ENCODE assay signal across 18 cellular contexts in the genomic region with DNA sequence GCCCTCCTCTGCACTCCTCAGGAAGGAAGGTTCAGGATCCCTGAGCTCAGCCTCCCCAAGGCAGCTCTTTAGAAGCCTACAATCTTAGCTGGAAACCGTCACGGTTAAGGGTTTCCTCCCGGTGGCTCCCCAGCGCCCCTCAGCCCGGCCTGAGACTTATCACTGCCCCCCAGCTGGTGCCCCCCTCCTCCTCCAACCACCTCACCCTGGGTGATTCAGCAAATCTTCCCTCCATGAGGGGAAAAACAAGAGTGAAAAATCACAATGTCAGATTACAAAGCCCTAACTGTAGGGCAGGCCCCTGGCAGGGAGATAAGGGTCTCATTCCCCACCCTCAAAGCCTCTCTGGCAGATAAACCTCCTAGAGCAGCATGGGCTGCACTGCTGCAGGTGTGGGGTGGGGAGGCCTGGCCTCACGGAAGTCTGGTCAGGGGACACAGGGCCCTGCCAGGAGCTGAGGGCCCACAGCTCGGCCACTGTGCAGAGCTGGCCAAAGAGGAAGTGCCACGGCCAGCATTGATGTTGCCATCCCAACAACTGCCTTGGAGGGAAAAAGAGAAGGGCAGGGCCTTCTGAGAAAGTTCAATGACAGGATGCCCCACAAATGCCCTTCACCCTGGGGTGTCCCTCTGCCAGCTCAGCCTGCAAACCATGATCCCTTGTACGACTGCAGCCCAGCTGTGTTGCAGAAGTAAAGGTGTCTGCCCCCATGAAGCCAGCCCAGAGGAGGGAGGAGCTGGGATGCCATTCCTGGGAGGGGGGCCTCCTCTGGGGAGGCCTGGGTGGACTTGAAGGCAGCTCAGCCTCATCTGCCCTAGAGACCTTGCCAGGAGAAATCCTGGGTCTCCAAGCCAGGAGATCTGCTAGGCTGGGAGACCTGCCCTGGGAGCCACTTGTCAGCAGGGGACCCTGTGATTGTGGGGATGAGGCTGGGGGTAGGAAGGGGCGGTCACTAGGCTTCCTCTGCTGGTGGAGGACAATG. TPM values are rescaled to one million over a fixed set of nuclear protein-coding genes. Genes with fewer than 3 reads are reported as not detected.
DNase-seq lines count a peak whose midpoint lies in the region; TF ChIP-seq lines count a peak whose summit lies in the region.
"Had no signal": no experiment of that assay in that cellular context is flagged by ENCODE, and none has a peak within 500 bp of the region (broad histone marks: within the 10 kb centered on the region; RNA-seq: fewer than 3 reads in every experiment).

No MANE protein-coding gene starts in this region.

- H3K27me3 ChIP-seq in H7 (ENCODE audit: control insufficient read depth, insufficient read depth, low read length) = peaks cover 22% of the 10 kb centered on the region
- H3K27me3 ChIP-seq in NT2/D1 (ENCODE audit: insufficient read depth, insufficient read length) = peaks cover 93% of the 10 kb centered on the region
- H3K27me3 ChIP-seq: MG63 had no signal

- H3K9ac ChIP-seq in NT2/D1 (ENCODE audit: insufficient read length, low read depth) = peak overlapping the region; percentile 13

- peaks cover 28% of the 10 kb centered on the region for H3K4me1 ChIP-seq in NT2/D1 (ENCODE audit: insufficient read depth, insufficient read length)

- DNase-seq in H7 = peak; percentile 71
- DNase-seq in NT2/D1 (ENCODE audit: low read depth, low spot score) = no peak
- DNase-seq in erythroblast (lab: John Stamatoyannopoulos, UW) = peak; percentile 95 to 99
- DNase-seq in pons (ENCODE audit: low spot score) = peak; percentile 9
- DNase-seq in mucosa of gallbladder (ENCODE audit: low spot score) = no peak
- DNase-seq in occipital lobe (lab: John Stamatoyannopoulos, UW) = no peak
- DNase-seq in foreskin fibroblast = no peak
- DNase-seq: amniotic stem cell; cerebellar nuclear complex; DND-41; mesenchymal stem cell; MG63; NCI-H526 treated with DMSO at 0.1 percent for 48 hours; RPMI8226; stimulated activated naive CD4-positive, alpha-beta T cell treated with Interleukin-2 at 50 U/mL for 16 hours; T-helper 2 cell had no signal

- peak; percentile 74 for TF ChIP-seq POLR2A in erythroblast (IDR thresholded peaks at IDR 0.05; ENCODE audit: low read length)

- no peak for TF ChIP-seq CTCF in foreskin fibroblast (IDR thresholded peaks at IDR 0.05; ENCODE audit: low read depth, low read length)

- H3K36me3 ChIP-seq in H7 (replicated peaks; ENCODE audit: control insufficient read depth, insufficient read depth, low read length) (no peaks in the 10 kb centered on the region), NT2/D1 (ENCODE audit: insufficient read depth, insufficient read length, low read length) (no peaks in the 10 kb centered on the region)
- H3K36me3 ChIP-seq: MG63 had no signal

- 0 out of 2 replicates have a peak, but pooled peaks cover 7% of the 10 kb centered on the region for H3K9me3 ChIP-seq in NT2/D1 (ENCODE audit: insufficient read depth, low read length)
- H3K9me3 ChIP-seq: MG63 had no signal

- no peak overlapping the region for H3K4me3 ChIP-seq in H7 (ENCODE audit: insufficient read depth, low read depth, low read length)
- H3K4me3 ChIP-seq in NT2/D1 (ENCODE audit: insufficient read length, low read depth) = no peak overlapping the region
- no peak overlapping the region for H3K4me3 ChIP-seq in foreskin fibroblast (ENCODE audit: low read depth in 1 of 2, low read length in 2 of 2)
- H3K4me3 ChIP-seq: MG63 had no signal

RNA-seq across cellular contexts. Expression of gene GFI1B, which starts 25.9 kb away (rescaled TPM):
- total RNA-seq in H7 (2014; rRNA removed; shearing (Covaris generic)) = 0.52 TPM in 1 of 2 replicates, not detected in the other
- total RNA-seq in mucosa of gallbladder (1.3 TPM), occipital lobe (not detected)
- total RNA-seq: B cell, ureter had no signal

RNA-seq across cellular contexts. Expression of gene GTF3C5, which starts 26.4 kb away (rescaled TPM):
- 131 and 133 TPM in 2 replicates for total RNA-seq in H7 (2014; rRNA removed; shearing (Covaris generic))
- total RNA-seq in mucosa of gallbladder (58.8 TPM), occipital lobe (29.2 TPM)

RNA-seq across cellular contexts. Expression of gene CEL, which starts 57.4 kb away (rescaled TPM):
- total RNA-seq in H7 (2014; rRNA removed; shearing (Covaris generic)) = 0.87 and 1.7 TPM in 2 replicates
- total RNA-seq in mucosa of gallbladder (11.9 TPM), occipital lobe (not detected)

RNA-seq across cellular contexts. Expression of gene TSC1, which starts 60.0 kb away (rescaled TPM):
- 36.8 and 39.0 TPM in 2 replicates for total RNA-seq in H7 (2014; rRNA removed; shearing (Covaris generic))
- total RNA-seq in mucosa of gallbladder = 54.0 TPM
- 48.5 TPM for total RNA-seq in occipital lobe

Comparison
In these comparisons a context has a peak if more than half of its experiments do, and no peak if none do; other contexts are left out.
1. DNase-seq: peak in H7 (single experiment), erythroblast (2 of 2) and pons (single experiment); none in NT2/D1 (single experiment), mucosa of gallbladder (single experiment), occipital lobe (single experiment) and foreskin fibroblast (0 of 2).